In the genomic region with DNA sequence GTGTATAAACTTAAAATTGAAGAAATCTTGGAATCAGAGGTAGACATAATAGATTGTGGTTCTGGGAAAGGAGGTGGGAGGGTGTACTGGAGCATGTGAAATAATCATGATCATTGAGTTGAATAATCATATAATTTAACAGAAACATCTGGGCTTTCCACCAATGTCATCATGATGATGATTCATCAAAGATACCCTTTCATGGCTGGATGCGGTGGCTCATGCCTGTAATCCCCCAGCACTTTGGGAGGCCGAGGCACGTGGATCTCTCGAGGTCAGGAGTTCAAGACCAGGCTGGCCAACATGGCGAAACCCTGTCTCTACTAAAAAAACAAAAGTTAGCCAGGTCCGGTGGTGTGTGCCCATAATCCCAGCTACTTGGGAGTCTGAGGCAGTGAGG, we compare ENCODE assay signal across 11 cellular contexts. TPM values are rescaled to one million over a fixed set of nuclear protein-coding genes. Genes with fewer than 3 reads are reported as not detected.
DNase-seq lines count a peak whose midpoint lies in the region; ATAC-seq and TF ChIP-seq lines count a peak whose summit lies in the region.
"Had no signal": no experiment of that assay in that cellular context is flagged by ENCODE, and none has a peak within 500 bp of the region (broad histone marks: within the 10 kb centered on the region; RNA-seq: fewer than 3 reads in every experiment).

No MANE protein-coding gene starts in this region.

- peak overlapping the region; percentile 17 for H3K27ac Mint-ChIP-seq in activated naive CD4-positive, alpha-beta T cell treated with anti-CD3 and anti-CD28 coated beads, Interleukin-2, amount 50 U/mL, for 24 hours
- H3K27ac Mint-ChIP-seq in dendritic cell treated with granulocyte-macrophage colony-stimulating factor and Interleukin-4, amounts not matched to agents 40 ng/mL and 50 ng/mL, for 4 days, result peak overlapping the region; percentile 84
- no peak overlapping the region for H3K27ac Mint-ChIP-seq in osteocyte (ENCODE audit: unreplicated experiment)
- H3K27ac Mint-ChIP-seq: T-helper 1 cell treated with Interleukin-12 subunit alpha and Interleukin-12 subunit beta and Interleukin-4 antibody, amounts not matched to agents 30 μg/mL and 1 μg/mL, for 36 hours had no signal

- no peaks in the 10 kb centered on the region for H3K36me3 Mint-ChIP-seq in activated naive CD4-positive, alpha-beta T cell treated with anti-CD3 and anti-CD28 coated beads, Interleukin-2, amount 50 U/mL, for 24 hours
- no peaks in the 10 kb centered on the region for H3K36me3 Mint-ChIP-seq in dendritic cell treated with granulocyte-macrophage colony-stimulating factor and Interleukin-4, amounts not matched to agents 40 ng/mL and 50 ng/mL, for 4 days (ENCODE audit: low read depth)
- H3K36me3 Mint-ChIP-seq in osteocyte (ENCODE audit: unreplicated experiment), result no peaks in the 10 kb centered on the region

- H3K4me1 Mint-ChIP-seq in activated naive CD4-positive, alpha-beta T cell treated with anti-CD3 and anti-CD28 coated beads, Interleukin-2, amount 50 U/mL, for 24 hours, result peaks cover 37% of the 10 kb centered on the region
- peaks cover 54% of the 10 kb centered on the region for H3K4me1 Mint-ChIP-seq in dendritic cell treated with granulocyte-macrophage colony-stimulating factor and Interleukin-4, amounts not matched to agents 40 ng/mL and 50 ng/mL, for 4 days (ENCODE audit: low read depth)
- no peaks in the 10 kb centered on the region for H3K4me1 Mint-ChIP-seq in osteocyte (ENCODE audit: unreplicated experiment)

- no peak for TF ChIP-seq CTCF in GM10266 (IDR thresholded peaks at IDR 0.05; ENCODE audit: control insufficient read depth, insufficient read depth, low read depth, missing control alignments)
- TF ChIP-seq CTCF in osteocyte (IDR thresholded peaks at IDR 0.05), result no peak

- H3K27me3 Mint-ChIP-seq in activated naive CD4-positive, alpha-beta T cell treated with anti-CD3 and anti-CD28 coated beads, Interleukin-2, amount 50 U/mL, for 24 hours, result no peaks in the 10 kb centered on the region
- no peaks in the 10 kb centered on the region for H3K27me3 Mint-ChIP-seq in dendritic cell treated with granulocyte-macrophage colony-stimulating factor and Interleukin-4, amounts not matched to agents 40 ng/mL and 50 ng/mL, for 4 days
- no peaks in the 10 kb centered on the region for H3K27me3 Mint-ChIP-seq in osteocyte (ENCODE audit: unreplicated experiment)

- ATAC-seq in HG03342 (IDR thresholded peaks at IDR 0.05; ENCODE audit: unreplicated experiment), result peak; percentile 11

- DNase-seq in activated naive CD4-positive, alpha-beta T cell treated with anti-CD3 and anti-CD28 coated beads, Interleukin-2, amount 50 U/mL, for 16 hours, result no peak
- DNase-seq in NCI-H1417 treated with DMSO at 0.1 percent for 48 hours (lab: John Stamatoyannopoulos, UW), result no peak
- no peak for DNase-seq in GM10266 (ENCODE audit: extremely low spot score)
- DNase-seq in osteocyte (ENCODE audit: extremely low spot score, unreplicated experiment), result no peak
- no peak for DNase-seq in SKM-1 (lab: John Stamatoyannopoulos, UW; ENCODE audit: unreplicated experiment)

- peak overlapping the region; percentile 7 for H3K4me3 Mint-ChIP-seq in activated naive CD4-positive, alpha-beta T cell treated with anti-CD3 and anti-CD28 coated beads, Interleukin-2, amount 50 U/mL, for 24 hours
- H3K4me3 Mint-ChIP-seq in dendritic cell treated with granulocyte-macrophage colony-stimulating factor and Interleukin-4, amounts not matched to agents 40 ng/mL and 50 ng/mL, for 4 days, result peak overlapping the region; percentile 40
- H3K4me3 Mint-ChIP-seq in osteocyte (ENCODE audit: unreplicated experiment), result no peak overlapping the region
- H3K4me3 Mint-ChIP-seq: T-helper 1 cell treated with Interleukin-12 subunit alpha and Interleukin-12 subunit beta and Interleukin-4 antibody, amounts not matched to agents 30 μg/mL and 1 μg/mL, for 36 hours had no signal

- H3K9me3 Mint-ChIP-seq in activated naive CD4-positive, alpha-beta T cell treated with anti-CD3 and anti-CD28 coated beads, Interleukin-2, amount 50 U/mL, for 24 hours, result no peaks in the 10 kb centered on the region
- H3K9me3 Mint-ChIP-seq in dendritic cell treated with granulocyte-macrophage colony-stimulating factor and Interleukin-4, amounts not matched to agents 40 ng/mL and 50 ng/mL, for 4 days, result no peaks in the 10 kb centered on the region
- H3K9me3 Mint-ChIP-seq in osteocyte (ENCODE audit: unreplicated experiment), result no peaks in the 10 kb centered on the region
- H3K9me3 Mint-ChIP-seq: T-helper 1 cell treated with Interleukin-12 subunit alpha and Interleukin-12 subunit beta and Interleukin-4 antibody, amounts not matched to agents 30 μg/mL and 1 μg/mL, for 36 hours had no signal

- intact Hi-C loops in dendritic cell treated with granulocyte-macrophage colony-stimulating factor and Interleukin-4, amounts not matched to agents 40 ng/mL and 50 ng/mL, for 4 days (cut with micrococcal nuclease), result no loop called here

RNA-seq across cellular contexts. Expression of a gene that starts 6.7 kb away (rescaled TPM):
- total RNA-seq in osteocyte, result 73.5 and 73.8 TPM in 2 replicates

RNA-seq across cellular contexts. Expression of a gene that starts 26.8 kb away (rescaled TPM):
- 29.4 and 29.9 TPM in 2 replicates for total RNA-seq in osteocyte

RNA-seq across cellular contexts. Expression of a gene that starts 48.8 kb away (rescaled TPM):
- not detected in 2 replicates for total RNA-seq in osteocyte
- total RNA-seq: A673, NCI-H460 had no signal
